Comparison of ENCODE assay signal across 9 cellular contexts in genomic region chr7:73725703-73726466, GRCh38. TPM values are rescaled to one million over a fixed set of nuclear protein-coding genes. Genes with fewer than 3 reads are reported as not detected.
DNase-seq lines count a peak whose midpoint lies in the region; ATAC-seq and TF ChIP-seq lines count a peak whose summit lies in the region.
"Had no signal": no experiment of that assay in that cellular context is flagged by ENCODE, and none has a peak within 500 bp of the region (broad histone marks: within the 10 kb centered on the region; RNA-seq: fewer than 3 reads in every experiment).

No MANE protein-coding gene starts in this region.

- ATAC-seq in HG02610 (IDR thresholded peaks at IDR 0.05; ENCODE audit: unreplicated experiment) = peak; percentile 86

- H3K4me1 ChIP-seq in right atrium auricular region (no peaks in the 10 kb centered on the region), sigmoid colon (peaks cover 0 to 11% (median 2%) of the 10 kb centered on the region in 4 donors)

- H3K27me3 ChIP-seq in right atrium auricular region (no peaks in the 10 kb centered on the region), sigmoid colon (peaks cover 0 to 9% (median 0%) of the 10 kb centered on the region in 3 donors)

- H3K9me3 ChIP-seq in right atrium auricular region (no peaks in the 10 kb centered on the region), sigmoid colon (no peaks in the 10 kb centered on the region)

- H3K27ac ChIP-seq in right atrium auricular region (no peak overlapping the region), sigmoid colon (no peak overlapping the region)
- H3K27ac ChIP-seq: epithelial cell of prostate had no signal

- H3K4me3 ChIP-seq in right atrium auricular region (no peak overlapping the region), sigmoid colon (no peak overlapping the region)

- DNase-seq in NCI-H187 (lab: John Stamatoyannopoulos, UW) = peak; percentile 79 to 89
- DNase-seq in T-helper 9 cell = peak; percentile 97
- peak; percentile 68 for DNase-seq in amniotic stem cell (lab: John Stamatoyannopoulos, UW)
- peak; percentile 87 for DNase-seq in right atrium auricular region (ENCODE audit: low spot score)
- DNase-seq in sigmoid colon = peak; percentile 92
- DNase-seq in COLO829 (ENCODE audit: low spot score) = no peak

- TF ChIP-seq CTCF in GM12801 (IDR thresholded peaks at IDR 0.05; ENCODE audit: extremely low read depth, insufficient read length) (peak; percentile 83), right atrium auricular region (IDR thresholded peaks at IDR 0.05) (peak; percentile 96), sigmoid colon (IDR thresholded peaks at IDR 0.05) (peak; percentile 93 to 99 (median 96))

- 11% methylated on average over 8 of the region's 8 CpGs for WGBS in sigmoid colon, 2 donors

- no peaks in the 10 kb centered on the region for H3K36me3 ChIP-seq in right atrium auricular region
- H3K36me3 ChIP-seq in sigmoid colon = no peaks in the 10 kb centered on the region

- intact Hi-C loops in sigmoid colon (cut with DNase I) = loop anchor here (1.0 kb wide), 1 partner anchor 119 kb away; no protein-coding TSS in a partner anchor

- no peak for TF ChIP-seq POLR2A in sigmoid colon (IDR thresholded peaks at IDR 0.05)

- no peak for TF ChIP-seq EP300 in sigmoid colon (IDR thresholded peaks at IDR 0.05)

RNA-seq across cellular contexts. Expression of gene STX1A, which starts 6.4 kb away (rescaled TPM):
- total RNA-seq in right atrium auricular region = 1 to 10 TPM; 2.6 TPM
- total RNA-seq in sigmoid colon = 10 to 100 TPM; 16.1 to 24.6 (median 19.8) TPM
- 1 to 10 TPM; 1.8 to 5.7 (median 2.4) TPM for polyA plus RNA-seq in sigmoid colon

RNA-seq across cellular contexts. Expression of gene ABHD11, which starts 12.7 kb away (rescaled TPM):
- 10 to 100 TPM; 15.5 to 31.5 TPM for total RNA-seq in right atrium auricular region
- 10 to 100 TPM in 2 of 4 donors, 1 to 10 TPM in 2; 5.4 to 13.0 (median 9.2) TPM for total RNA-seq in sigmoid colon
- polyA plus RNA-seq in sigmoid colon = 10 to 100 TPM; 79.3 to 91.3 (median 81.7) TPM

RNA-seq across cellular contexts. Expression of gene BUD23, which starts 42.5 kb away (rescaled TPM):
- 10 to 100 TPM; 58.9 to 60.9 TPM for total RNA-seq in right atrium auricular region
- total RNA-seq in sigmoid colon = 10 to 100 TPM; 36.8 to 42.4 (median 39.0) TPM
- 10 to 100 TPM; 34.2 to 86.8 (median 36.0) TPM for polyA plus RNA-seq in sigmoid colon

RNA-seq across cellular contexts. Expression of gene DNAJC30, which starts 42.6 kb away (rescaled TPM):
- total RNA-seq in right atrium auricular region (10 to 100 TPM in 1 of 2 donors, 1 to 10 TPM in 1; 6.3 to 12.9 TPM), sigmoid colon (1 to 10 TPM; 3.3 to 7.6 (median 5.8) TPM)
- 1 to 10 TPM; 5.1 to 9.4 (median 6.6) TPM for polyA plus RNA-seq in sigmoid colon

RNA-seq across cellular contexts. Expression of gene CLDN3, which starts 44.2 kb away (rescaled TPM):
- total RNA-seq in right atrium auricular region (not detected), sigmoid colon (1 to 10 TPM in 1 of 4 donors, under 1 TPM in 1, not detected in 2; 0.71 to 1.1 TPM)
- polyA plus RNA-seq in sigmoid colon = 100 to 1,000 TPM; 174 to 705 (median 231) TPM

Comparison
In these comparisons a context has a peak if more than half of its experiments do, and no peak if none do; other contexts are left out.
1. RNA of gene STX1A, which starts 6.4 kb away (total RNA-seq): 16.1 to 24.6 TPM in sigmoid colon; 2.6 TPM in right atrium auricular region; every median in the first group is over 4 times any median in the second.
2. Peak in every context shown above with its lines, with median percentiles within 50 percentile points of each other: CTCF ChIP-seq.